ENCODE assay signal across 8 cellular contexts in genomic region chr1:3676581-3677410, GRCh38. TPM values are rescaled to one million over a fixed set of nuclear protein-coding genes. Genes with fewer than 3 reads are reported as not detected.
DNase-seq lines count a peak whose midpoint lies in the region; ATAC-seq and TF ChIP-seq lines count a peak whose summit lies in the region.

No MANE protein-coding gene starts in this region.

- H3K9me3 Mint-ChIP-seq in CD4-positive, alpha-beta T cell = no peaks in the 10 kb centered on the region

- H3K9me3 ChIP-seq in BLaER1 treated with 17β-estradiol and CSF1 and Interleukin-3, amounts not matched to agents 10 nM and 100 nM (replicated peaks in 1 of 11) = no peaks in the 10 kb centered on the region
- H3K9me3 ChIP-seq in OCI-LY7 (ENCODE audit: low read length) (no peaks in the 10 kb centered on the region), body of pancreas (no peaks in the 10 kb centered on the region)
- no peaks in the 10 kb centered on the region for H3K9me3 ChIP-seq in CD4-positive, alpha-beta T cell (ENCODE audit: control insufficient read depth, low read length)

- no peaks in the 10 kb centered on the region for H3K9me2 ChIP-seq in OCI-LY7 (ENCODE audit: insufficient read depth, low read length)

- TF ChIP-seq CTCF in OCI-LY7 (conservative IDR thresholded peaks at IDR 0.05; ENCODE audit: low read length) = no peak
- no peak for TF ChIP-seq CTCF in body of pancreas (IDR thresholded peaks at IDR 0.05)
- TF ChIP-seq CTCF in CD4-positive, alpha-beta T cell (IDR thresholded peaks at IDR 0.05) = no peak

- BruUV-seq in OCI-LY7 (replicated peaks; lab: Mats Ljungman, UMichigan) = no TSS peak

- CTCF ChIA-PET in OCI-LY7 (lab: Charles Lee; ENCODE audit: unreplicated experiment) = no interaction called here
- CTCF ChIA-PET in CD4-positive, alpha-beta T cell (lab: Charles Lee) = no interaction called here

- peak overlapping the region; percentile 84 to 97 (median 93) for H3K4me2 ChIP-seq in BLaER1 treated with 17β-estradiol and CSF1 and Interleukin-3, amounts not matched to agents 10 nM and 100 nM
- peak overlapping the region; percentile 52 for H3K4me2 ChIP-seq in OCI-LY7 (ENCODE audit: low read length)

- no peaks in the 10 kb centered on the region for H3K36me3 ChIP-seq in BLaER1 treated with 17β-estradiol and CSF1 and Interleukin-3, amounts not matched to agents 10 nM and 100 nM
- H3K36me3 ChIP-seq in OCI-LY7 (ENCODE audit: insufficient read depth, low read length) (no peaks in the 10 kb centered on the region), body of pancreas (replicated peaks in 1 of 2; ENCODE audit: insufficient read depth in 1 of 2, low read depth in 2 of 2) (no peaks in the 10 kb centered on the region)

- 77 to 83% methylated on average over 8 to 21 of the region's 21 CpGs for whole genome bisulfite sequencing in body of pancreas, 2 donors

- no peaks in the 10 kb centered on the region for H3K36me3 Mint-ChIP-seq in CD4-positive, alpha-beta T cell (ENCODE audit: low read depth)

- H3K27me3 Mint-ChIP-seq in CD4-positive, alpha-beta T cell = peaks cover 4% of the 10 kb centered on the region

- peak overlapping the region in 8 of 10 experiments; percentile 9 to 65 (median 50); a peak in 13 of 20 replicates for H3K4me3 ChIP-seq in BLaER1 treated with 17β-estradiol and CSF1 and Interleukin-3, amounts not matched to agents 10 nM and 100 nM
- H3K4me3 ChIP-seq in OCI-LY7 (ENCODE audit: low read depth, low read length, poor library complexity, severe bottlenecking) (no peak overlapping the region), body of pancreas (no peak overlapping the region)

- H3K79me2 ChIP-seq in OCI-LY7 (ENCODE audit: insufficient read depth, low read depth, low read length) = no peaks in the 10 kb centered on the region

- ATAC-seq in GM18909 (IDR thresholded peaks at IDR 0.05; ENCODE audit: poor library complexity, unreplicated experiment) (peak; percentile 67), HG02938 (IDR thresholded peaks at IDR 0.05; ENCODE audit: unreplicated experiment) (peak; percentile 79), body of pancreas (no peak)
- no peak for ATAC-seq in CD4-positive, alpha-beta T cell (ENCODE audit: poor library complexity)

- H3K27ac ChIP-seq in BLaER1 treated with 17β-estradiol and CSF1 and Interleukin-3, amounts not matched to agents 10 nM and 100 nM = peak overlapping the region; percentile 85 to 100 (median 99)
- H3K27ac ChIP-seq in OCI-LY7 (ENCODE audit: low read depth, low read length, poor library complexity, severe bottlenecking) (peak overlapping the region; percentile 27), body of pancreas (no peak overlapping the region)
- H3K27ac ChIP-seq in CD4-positive, alpha-beta T cell (ENCODE audit: low read depth, low read length) = no peak overlapping the region

- H3K9ac ChIP-seq in BLaER1 treated with 17β-estradiol and CSF1 and Interleukin-3, amounts not matched to agents 10 nM and 100 nM = peak overlapping the region; percentile 78 to 98 (median 90)

- H2AFZ ChIP-seq in OCI-LY7 (ENCODE audit: low read length) = peak overlapping the region; percentile 74

- intact Hi-C loops in OCI-LY7 (cut with micrococcal nuclease; ENCODE audit: unreplicated experiment) (no loop called here), body of pancreas (cut with DNase I) (no loop called here)
- intact Hi-C loops in CD4-positive, alpha-beta T cell (cut with DNase I, micrococcal nuclease) = no loop called here

- TF ChIP-seq POLR2A in body of pancreas (IDR thresholded peaks at IDR 0.05) = no peak

- DNase-seq in OCI-LY7 (ENCODE audit: low spot score) = no peak
- no peak for DNase-seq in NCI-H526 (lab: John Stamatoyannopoulos, UW)
- no peak for DNase-seq in A172 (ENCODE audit: low spot score)
- no peak for DNase-seq in body of pancreas
- no peak for DNase-seq in CD4-positive, alpha-beta T cell

- POLR2A ChIA-PET in OCI-LY7 (lab: Charles Lee) = interaction anchor here (1.0 to 1.1 kb wide), 2 partner anchors 8 to 10 kb away, joined by 3 to 16 read pairs; no protein-coding TSS in a partner anchor
- POLR2A ChIA-PET in CD4-positive, alpha-beta T cell (lab: Charles Lee) = no interaction called here

- peaks cover 95 to 100% (median 99%) of the 10 kb centered on the region in 10 experiments for H3K4me1 ChIP-seq in BLaER1 treated with 17β-estradiol and CSF1 and Interleukin-3, amounts not matched to agents 10 nM and 100 nM
- H3K4me1 ChIP-seq in OCI-LY7 (ENCODE audit: insufficient read depth, low read length, poor library complexity, severe bottlenecking) (peaks cover 23% of the 10 kb centered on the region), body of pancreas (peaks cover 16% of the 10 kb centered on the region)

- H3K27me3 ChIP-seq in BLaER1 treated with 17β-estradiol and CSF1 and Interleukin-3, amounts not matched to agents 10 nM and 100 nM = no peaks in the 10 kb centered on the region; a peak in 1 of 22 replicates
- H3K27me3 ChIP-seq in body of pancreas = no peaks in the 10 kb centered on the region
- no peaks in the 10 kb centered on the region for H3K27me3 ChIP-seq in CD4-positive, alpha-beta T cell (ENCODE audit: control insufficient read depth, insufficient read depth, low read length)

- no peaks in the 10 kb centered on the region for H4K20me1 ChIP-seq in BLaER1 treated with 17β-estradiol and CSF1 and Interleukin-3, amounts not matched to agents 10 nM and 100 nM
- H4K20me1 ChIP-seq in OCI-LY7 (ENCODE audit: insufficient read depth, low read length) = no peaks in the 10 kb centered on the region

- peaks cover 26% of the 10 kb centered on the region for H3K4me1 Mint-ChIP-seq in CD4-positive, alpha-beta T cell (ENCODE audit: low read depth)

- H3K27ac Mint-ChIP-seq in CD4-positive, alpha-beta T cell = no peak overlapping the region

- no peak overlapping the region for H3K4me3 Mint-ChIP-seq in CD4-positive, alpha-beta T cell

RNA-seq across cellular contexts. Expression of gene TP73, which starts 24.5 kb away (rescaled TPM):
- 0.05 TPM in 1 of 2 replicates, not detected in the other for total RNA-seq in OCI-LY7 (2014; rRNA removed; shearing (Covaris generic))
- 0.37 and 0.48 TPM in 2 replicates for total RNA-seq in OCI-LY7 (2022)
- 1.7 and 4.7 TPM in 2 replicates for total RNA-seq in A172 (2014; rRNA removed; shearing (Covaris generic))
- total RNA-seq in body of pancreas = 10 to 100 TPM in 1 of 2 donors, under 1 TPM in 1; 0.26 to 13.5 TPM
- not detected for total RNA-seq in CD4-positive, alpha-beta T cell

RNA-seq across cellular contexts. Expression of gene WRAP73, which starts 26.9 kb away (rescaled TPM):
- 28.1 and 40.0 TPM in 2 replicates for total RNA-seq in OCI-LY7 (2014; rRNA removed; shearing (Covaris generic))
- 32.9 and 34.7 TPM in 2 replicates for total RNA-seq in OCI-LY7 (2022)
- 13.5 and 22.2 TPM in 2 replicates for total RNA-seq in A172 (2014; rRNA removed; shearing (Covaris generic))
- 10 to 100 TPM in 1 of 2 donors, 1 to 10 TPM in 1; 7.8 to 35.6 TPM for total RNA-seq in body of pancreas
- 10 to 100 TPM; 22.3 to 22.7 TPM for total RNA-seq in CD4-positive, alpha-beta T cell

RNA-seq across cellular contexts. Expression of gene TPRG1L, which starts 52.0 kb away (rescaled TPM):
- total RNA-seq in OCI-LY7 (2014; rRNA removed; shearing (Covaris generic)) = 3.1 and 3.6 TPM in 2 replicates
- total RNA-seq in OCI-LY7 (2022) = 6.8 and 7.4 TPM in 2 replicates
- 6.7 and 9.4 TPM in 2 replicates for total RNA-seq in A172 (2014; rRNA removed; shearing (Covaris generic))
- total RNA-seq in body of pancreas = 10 to 100 TPM in 1 of 2 donors, 1 to 10 TPM in 1; 8.6 to 24.4 TPM
- total RNA-seq in CD4-positive, alpha-beta T cell = 10 to 100 TPM; 46.5 to 48.3 TPM

Comparison
In these comparisons a context has a peak if more than half of its experiments do, and no peak if none do; other contexts are left out.
1. H3K27ac ChIP-seq: peak in BLaER1 treated with 17β-estradiol and CSF1 and Interleukin-3, amounts not matched to agents 10 nM and 100 nM (11 of 11) and OCI-LY7 (single experiment); none in body of pancreas (0 of 4) and CD4-positive, alpha-beta T cell (single experiment).
2. H3K4me3 ChIP-seq: peak in BLaER1 treated with 17β-estradiol and CSF1 and Interleukin-3, amounts not matched to agents 10 nM and 100 nM (8 of 10); none in OCI-LY7 (single experiment) and body of pancreas (0 of 2).
3. ATAC-seq: peak in GM18909 (single experiment) and HG02938 (single experiment); none in body of pancreas (single experiment) and CD4-positive, alpha-beta T cell (single experiment).